ENCODE assay signal across 1 cellular context in the genomic region with DNA sequence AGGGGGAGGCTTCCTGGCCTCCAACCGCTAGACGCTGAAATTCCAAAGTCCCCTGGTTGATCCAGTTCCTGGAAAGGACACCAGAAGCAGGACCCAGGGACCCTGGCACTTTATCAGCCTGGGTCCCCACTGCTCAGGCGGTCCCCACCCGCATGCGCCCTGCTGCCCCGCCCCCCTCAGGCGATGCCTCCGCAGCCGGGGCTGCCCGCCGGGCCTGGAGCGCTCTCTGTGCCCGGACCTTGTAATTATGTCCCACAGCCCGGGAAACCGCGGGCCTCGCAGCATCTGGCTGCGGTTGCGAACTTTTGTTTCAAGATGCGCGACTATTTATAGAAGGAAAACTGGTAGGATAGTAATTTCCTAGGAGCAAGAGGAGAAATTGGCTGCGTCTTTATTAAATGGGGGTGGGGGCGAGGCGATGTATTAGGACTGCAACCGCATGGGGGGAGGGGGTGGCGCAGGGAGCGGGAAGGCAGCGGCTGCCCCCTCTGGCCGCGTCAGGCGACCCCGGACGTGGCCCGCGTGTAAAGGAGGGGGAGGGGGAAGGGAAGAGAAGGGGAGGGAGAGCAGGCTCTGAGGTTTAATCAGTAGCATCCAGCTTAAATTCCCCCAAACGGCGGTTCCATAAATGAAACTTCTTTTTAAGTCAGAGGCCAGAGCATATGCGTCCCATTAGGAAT.
TF ChIP-seq lines count a peak whose summit lies in the region.

No MANE protein-coding gene starts in this region.

TF ChIP-seq in IMR-90, 13 proteins besides CTCF, POLR2A, EP300 and RAD21:
- TF ChIP-seq ELK1 (IDR thresholded peaks at IDR 0.05; ENCODE audit: borderline replicate concordance, low read depth, low read length) (no peak), MAZ (IDR thresholded peaks at IDR 0.05; ENCODE audit: borderline replicate concordance, low read depth, low read length) (no peak), MAFK (IDR thresholded peaks at IDR 0.05; ENCODE audit: low read depth, low read length) (no peak)
